ENCODE assay signal across 8 cellular contexts in the genomic region with DNA sequence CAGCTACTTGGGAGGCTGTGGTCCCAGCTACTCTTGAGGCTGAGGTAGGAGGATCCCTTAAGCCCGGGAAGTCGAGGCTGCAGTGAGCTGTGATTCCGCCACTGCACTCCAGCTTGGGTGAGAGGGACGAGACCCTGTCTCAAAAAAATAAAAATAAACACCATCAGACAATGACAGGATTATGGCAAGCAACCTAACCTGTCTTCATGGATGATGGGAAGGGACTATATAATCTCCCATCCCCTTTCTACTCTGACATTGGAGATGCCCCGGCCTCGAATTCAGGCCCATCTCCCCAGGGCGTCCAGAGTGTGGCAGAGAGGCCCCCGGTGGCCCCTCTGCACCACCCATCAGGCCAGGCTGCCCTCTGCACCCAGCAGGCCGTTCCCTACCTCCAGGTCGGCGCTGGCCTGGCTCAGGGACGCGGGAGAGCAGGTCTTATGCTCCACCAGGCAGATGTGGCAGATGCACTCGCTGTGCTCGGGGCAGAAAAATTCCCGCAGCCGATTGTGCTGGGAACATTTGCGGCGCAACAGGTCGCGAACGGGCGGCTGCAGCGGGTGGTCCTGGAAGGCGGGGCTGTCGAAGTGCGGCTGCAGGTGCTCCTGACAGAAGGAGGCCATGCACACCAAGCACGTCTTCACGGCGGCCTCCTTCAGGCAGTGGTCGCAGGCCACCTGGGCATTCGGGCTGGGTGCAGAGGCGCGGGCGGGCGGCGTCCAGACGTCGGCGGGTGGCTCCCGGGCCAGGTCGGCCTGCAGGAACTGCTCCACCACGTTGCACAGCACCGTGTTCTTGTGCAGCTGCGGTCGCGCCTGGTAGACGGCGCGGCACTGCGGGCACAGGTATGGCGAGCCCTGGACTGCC. TPM values are rescaled to one million over a fixed set of nuclear protein-coding genes. Genes with fewer than 3 reads are reported as not detected.
DNase-seq lines count a peak whose midpoint lies in the region; ATAC-seq and TF ChIP-seq lines count a peak whose summit lies in the region.

No MANE protein-coding gene starts in this region.

- DNase-seq in CD4-positive, alpha-beta memory T cell: no peak
- no peak for DNase-seq in RWPE2 (ENCODE audit: low spot score)
- peak; percentile 91 for DNase-seq in endodermal cell
- no peak for DNase-seq in HK-2 (ENCODE audit: unreplicated experiment)
- DNase-seq in NCI-H1048 (lab: John Stamatoyannopoulos, UW): no peak

- H3K27ac Mint-ChIP-seq in CD4-positive, alpha-beta memory T cell: peak overlapping the region; percentile 78 to 95 (median 94)
- H3K27ac Mint-ChIP-seq in endodermal cell: peak overlapping the region; percentile 48

- H3K4me1 ChIP-seq in CD4-positive, alpha-beta memory T cell (ENCODE audit: insufficient read depth, low read length): peaks cover 51% of the 10 kb centered on the region
- peaks cover 23% of the 10 kb centered on the region for H3K4me1 ChIP-seq in RWPE2 (ENCODE audit: insufficient read depth, poor library complexity, severe bottlenecking)
- H3K4me1 ChIP-seq in endodermal cell (ENCODE audit: control insufficient read depth, insufficient read depth, low read length): no peaks in the 10 kb centered on the region
- H3K4me1 ChIP-seq in muscle layer of colon (ENCODE audit: insufficient read depth, low read length): peaks cover 42% of the 10 kb centered on the region

- no peaks in the 10 kb centered on the region for H3K9me3 ChIP-seq in CD4-positive, alpha-beta memory T cell (ENCODE audit: control insufficient read depth in 1 of 2, low read length in 2 of 2)
- H3K9me3 ChIP-seq in RWPE2 (ENCODE audit: severe bottlenecking): no peaks in the 10 kb centered on the region
- H3K9me3 ChIP-seq in endodermal cell (ENCODE audit: control insufficient read depth, low read length): peaks cover 12% of the 10 kb centered on the region
- H3K9me3 ChIP-seq in muscle layer of colon (ENCODE audit: low read length): no peaks in the 10 kb centered on the region

- CTCF ChIA-PET in CD4-positive, alpha-beta memory T cell (lab: Charles Lee; ENCODE audit: partially characterized antibody): interaction anchor here (1.1 to 2.5 kb wide), 4 partner anchors 19 to 47 kb away, joined by 3 to 11 read pairs (median 5); a partner anchor contains a TSS

- intact Hi-C loops in CD4-positive, alpha-beta memory T cell (cut with micrococcal nuclease): no loop called here

- H3K27me3 Mint-ChIP-seq in CD4-positive, alpha-beta memory T cell: no peaks in the 10 kb centered on the region
- peaks cover 42% of the 10 kb centered on the region for H3K27me3 Mint-ChIP-seq in endodermal cell (ENCODE audit: insufficient read depth)

- H3K36me3 ChIP-seq in CD4-positive, alpha-beta memory T cell (ENCODE audit: insufficient read depth, low read length): no peaks in the 10 kb centered on the region
- H3K36me3 ChIP-seq in RWPE2 (ENCODE audit: low read depth) (peaks cover 41% of the 10 kb centered on the region), endodermal cell (ENCODE audit: control insufficient read depth, insufficient read depth, low read length) (no peaks in the 10 kb centered on the region), muscle layer of colon (ENCODE audit: insufficient read depth, low read length) (peaks cover 5% of the 10 kb centered on the region)

- peak overlapping the region; percentile 85 for H3K27ac ChIP-seq in CD4-positive, alpha-beta memory T cell (ENCODE audit: low read depth, low read length)
- H3K27ac ChIP-seq in RWPE2 (ENCODE audit: poor library complexity, severe bottlenecking) (peak overlapping the region; percentile 91), endodermal cell (ENCODE audit: low read depth, low read length) (no peak overlapping the region), muscle layer of colon (ENCODE audit: low read depth, low read length) (peak overlapping the region; percentile 86)

- peak overlapping the region; percentile 79 to 91 for H3K4me3 ChIP-seq in CD4-positive, alpha-beta memory T cell (ENCODE audit: low read length in 2 of 2)
- H3K4me3 ChIP-seq in RWPE2 (ENCODE audit: severe bottlenecking) (peak overlapping the region; percentile 89), endodermal cell (ENCODE audit: low read length) (peak overlapping the region; percentile 82), muscle layer of colon (ENCODE audit: low read depth in 1 of 2, low read length in 2 of 2) (peak overlapping the region; percentile 80 to 87)

- peak overlapping the region; percentile 80 to 97 (median 90) for H3K4me3 Mint-ChIP-seq in CD4-positive, alpha-beta memory T cell
- H3K4me3 Mint-ChIP-seq in endodermal cell: peak overlapping the region; percentile 77

- H3K4me1 Mint-ChIP-seq in CD4-positive, alpha-beta memory T cell: peaks cover 41 to 52% (median 48%) of the 10 kb centered on the region in 4 donors
- peaks cover 14% of the 10 kb centered on the region for H3K4me1 Mint-ChIP-seq in endodermal cell

- peaks cover 0 to 10% (median 2%) of the 10 kb centered on the region in 8 donors for H3K9me3 Mint-ChIP-seq in CD4-positive, alpha-beta memory T cell
- peaks cover 6% of the 10 kb centered on the region for H3K9me3 Mint-ChIP-seq in endodermal cell

- H3K36me3 Mint-ChIP-seq in CD4-positive, alpha-beta memory T cell: peaks cover 6 to 27% of the 10 kb centered on the region in 2 donors
- H3K36me3 Mint-ChIP-seq in endodermal cell (ENCODE audit: low read depth): peaks cover 7% of the 10 kb centered on the region

- H3K9ac ChIP-seq in endodermal cell (ENCODE audit: extremely low read depth, low read length, poor library complexity, severe bottlenecking) (peak overlapping the region; percentile 25), muscle layer of colon (ENCODE audit: low read length) (peak overlapping the region; percentile 59)

- TF ChIP-seq CTCF in RWPE2 (IDR thresholded peaks at IDR 0.05; ENCODE audit: poor library complexity, severe bottlenecking): no peak
- no peak for TF ChIP-seq CTCF in endodermal cell (conservative IDR thresholded peaks at IDR 0.05)

- POLR2A ChIA-PET in CD4-positive, alpha-beta memory T cell (lab: Charles Lee; ENCODE audit: partially characterized antibody): interaction anchor here (0.9 to 2.4 kb wide), 20 partner anchors 11 to 937 kb away, joined by 3 to 14 read pairs (median 3); a partner anchor contains a TSS

- no peaks in the 10 kb centered on the region for H3K27me3 ChIP-seq in CD4-positive, alpha-beta memory T cell (ENCODE audit: insufficient read depth, low read length)
- H3K27me3 ChIP-seq in RWPE2 (ENCODE audit: insufficient read depth, poor library complexity, severe bottlenecking) (no peaks in the 10 kb centered on the region), endodermal cell (ENCODE audit: control insufficient read depth, insufficient read depth, low read length, poor library complexity, severe bottlenecking) (peaks cover 38% of the 10 kb centered on the region), muscle layer of colon (ENCODE audit: control insufficient read depth in 1 of 2, insufficient read depth in 2 of 2, low read length in 2 of 2) (no peaks in the 10 kb centered on the region)

- peak; percentile 39 for ATAC-seq in GM19324 (IDR thresholded peaks at IDR 0.05; ENCODE audit: low FRiP score, unreplicated experiment)
- ATAC-seq in HG03196 (IDR thresholded peaks at IDR 0.05; ENCODE audit: unreplicated experiment): peak; percentile 31
- peak; percentile 43 for ATAC-seq in RWPE2 (ENCODE audit: low read depth)

- 18 to 19% methylated on average over 9 to 52 of the region's 52 CpGs for WGBS in endodermal cell (ENCODE audit: insufficient coverage in 1 of 2, insufficient read length in 1 of 2), 2 experiments

RNA-seq across cellular contexts. Expression of a gene that starts 0.6 kb away (rescaled TPM):
- total RNA-seq in CD4-positive, alpha-beta memory T cell: 10 to 100 TPM; 58.4 to 62.7 TPM
- polyA plus RNA-seq in CD4-positive, alpha-beta memory T cell: 1 to 10 TPM; 2.9 to 8.3 TPM
- 10 to 100 TPM; 18.8 to 21.3 TPM for total RNA-seq in endodermal cell
- 8.9 TPM for polyA plus RNA-seq in endodermal cell (2013, experiment 1 of 2)
- 9.3 TPM for polyA plus RNA-seq in endodermal cell (2013, experiment 2 of 2)

RNA-seq across cellular contexts. Expression of a gene that starts 47.6 kb away (rescaled TPM):
- 10 to 100 TPM; 19.1 to 19.6 TPM for total RNA-seq in CD4-positive, alpha-beta memory T cell
- polyA plus RNA-seq in CD4-positive, alpha-beta memory T cell: 10 to 100 TPM; 14.4 to 15.3 TPM
- total RNA-seq in endodermal cell: 10 to 100 TPM; 18.2 to 19.2 TPM
- 23.8 TPM for polyA plus RNA-seq in endodermal cell (2013, experiment 1 of 2)
- 25.6 TPM for polyA plus RNA-seq in endodermal cell (2013, experiment 2 of 2)
